1 cellular context compared by ENCODE assay signal in the genomic region with DNA sequence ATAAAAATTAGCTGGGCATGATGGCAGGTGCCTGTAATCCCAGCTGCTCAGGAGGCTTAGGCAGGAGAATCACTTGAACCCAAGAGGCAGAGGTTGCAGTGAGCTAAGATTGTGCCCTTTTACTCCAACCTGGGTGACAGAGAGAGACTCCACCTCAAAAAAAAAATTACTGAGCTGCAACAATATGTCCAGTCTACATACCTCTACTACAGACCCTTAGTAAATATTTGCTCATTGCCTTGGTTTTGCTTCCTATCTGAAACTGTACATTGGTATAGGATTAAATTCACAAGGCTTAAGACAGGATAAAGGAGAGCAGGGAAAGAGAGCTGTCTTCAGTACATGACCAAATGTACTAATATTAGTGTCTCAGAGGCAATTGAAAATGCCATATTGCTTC.
TF ChIP-seq lines count a peak whose summit lies in the region.

No MANE protein-coding gene starts in this region.

TF ChIP-seq in HepG2, 621 proteins besides CTCF, POLR2A, EP300 and RAD21 (continued from another document and continues in another):
- TF ChIP-seq, protein P1, sequence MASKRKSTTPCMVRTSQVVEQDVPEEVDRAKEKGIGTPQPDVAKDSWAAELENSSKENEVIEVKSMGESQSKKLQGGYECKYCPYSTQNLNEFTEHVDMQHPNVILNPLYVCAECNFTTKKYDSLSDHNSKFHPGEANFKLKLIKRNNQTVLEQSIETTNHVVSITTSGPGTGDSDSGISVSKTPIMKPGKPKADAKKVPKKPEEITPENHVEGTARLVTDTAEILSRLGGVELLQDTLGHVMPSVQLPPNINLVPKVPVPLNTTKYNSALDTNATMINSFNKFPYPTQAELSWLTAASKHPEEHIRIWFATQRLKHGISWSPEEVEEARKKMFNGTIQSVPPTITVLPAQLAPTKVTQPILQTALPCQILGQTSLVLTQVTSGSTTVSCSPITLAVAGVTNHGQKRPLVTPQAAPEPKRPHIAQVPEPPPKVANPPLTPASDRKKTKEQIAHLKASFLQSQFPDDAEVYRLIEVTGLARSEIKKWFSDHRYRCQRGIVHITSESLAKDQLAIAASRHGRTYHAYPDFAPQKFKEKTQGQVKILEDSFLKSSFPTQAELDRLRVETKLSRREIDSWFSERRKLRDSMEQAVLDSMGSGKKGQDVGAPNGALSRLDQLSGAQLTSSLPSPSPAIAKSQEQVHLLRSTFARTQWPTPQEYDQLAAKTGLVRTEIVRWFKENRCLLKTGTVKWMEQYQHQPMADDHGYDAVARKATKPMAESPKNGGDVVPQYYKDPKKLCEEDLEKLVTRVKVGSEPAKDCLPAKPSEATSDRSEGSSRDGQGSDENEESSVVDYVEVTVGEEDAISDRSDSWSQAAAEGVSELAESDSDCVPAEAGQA (IDR thresholded peaks at IDR 0.05; ENCODE audit: low read depth): no peak
- TF ChIP-seq, protein P1 (CRISPR knock-in tag; IDR thresholded peaks at IDR 0.05; ENCODE audit: borderline replicate concordance): no peak
- no peak for TF ChIP-seq ZNF230 (CRISPR knock-in tag; IDR thresholded peaks at IDR 0.05)
- TF ChIP-seq SAP130 (CRISPR knock-in tag; IDR thresholded peaks at IDR 0.05; ENCODE audit: low read depth): 0 out of 2 replicates have a peak, but pooled peaks have one; percentile 24
- no peak for TF ChIP-seq EED (CRISPR knock-in tag; IDR thresholded peaks at IDR 0.05)
- no peak for TF ChIP-seq ZNF552 (CRISPR knock-in tag; IDR thresholded peaks at IDR 0.05; ENCODE audit: borderline replicate concordance)
- no peak for TF ChIP-seq ZSCAN29 (CRISPR knock-in tag; conservative IDR thresholded peaks at IDR 0.05)
- TF ChIP-seq KLF12 (CRISPR knock-in tag; IDR thresholded peaks at IDR 0.05; ENCODE audit: borderline replicate concordance): no peak
- TF ChIP-seq RBAK (CRISPR knock-in tag; IDR thresholded peaks at IDR 0.05): no peak
- TF ChIP-seq, protein P2, sequence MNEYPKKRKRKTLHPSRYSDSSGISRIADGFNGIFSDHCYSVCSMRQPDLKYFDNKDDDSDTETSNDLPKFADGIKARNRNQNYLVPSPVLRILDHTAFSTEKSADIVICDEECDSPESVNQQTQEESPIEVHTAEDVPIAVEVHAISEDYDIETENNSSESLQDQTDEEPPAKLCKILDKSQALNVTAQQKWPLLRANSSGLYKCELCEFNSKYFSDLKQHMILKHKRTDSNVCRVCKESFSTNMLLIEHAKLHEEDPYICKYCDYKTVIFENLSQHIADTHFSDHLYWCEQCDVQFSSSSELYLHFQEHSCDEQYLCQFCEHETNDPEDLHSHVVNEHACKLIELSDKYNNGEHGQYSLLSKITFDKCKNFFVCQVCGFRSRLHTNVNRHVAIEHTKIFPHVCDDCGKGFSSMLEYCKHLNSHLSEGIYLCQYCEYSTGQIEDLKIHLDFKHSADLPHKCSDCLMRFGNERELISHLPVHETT (CRISPR knock-in tag; conservative IDR thresholded peaks at IDR 0.05): no peak
- TF ChIP-seq FOXA3 (CRISPR knock-in tag; IDR thresholded peaks at IDR 0.05): peak; percentile 62
- no peak for TF ChIP-seq SNAPC2 (CRISPR knock-in tag; IDR thresholded peaks at IDR 0.05)
- TF ChIP-seq SIX4 (CRISPR knock-in tag; IDR thresholded peaks at IDR 0.05): no peak
- no peak for TF ChIP-seq HES4 (CRISPR knock-in tag; IDR thresholded peaks at IDR 0.05; ENCODE audit: borderline replicate concordance)
- TF ChIP-seq RBM22 (optimal IDR thresholded peaks at IDR 0.05; ENCODE audit: low read length): no peak
- TF ChIP-seq SNAI1 (CRISPR knock-in tag; IDR thresholded peaks at IDR 0.05; ENCODE audit: borderline replicate concordance): no peak
- TF ChIP-seq, protein P3, sequence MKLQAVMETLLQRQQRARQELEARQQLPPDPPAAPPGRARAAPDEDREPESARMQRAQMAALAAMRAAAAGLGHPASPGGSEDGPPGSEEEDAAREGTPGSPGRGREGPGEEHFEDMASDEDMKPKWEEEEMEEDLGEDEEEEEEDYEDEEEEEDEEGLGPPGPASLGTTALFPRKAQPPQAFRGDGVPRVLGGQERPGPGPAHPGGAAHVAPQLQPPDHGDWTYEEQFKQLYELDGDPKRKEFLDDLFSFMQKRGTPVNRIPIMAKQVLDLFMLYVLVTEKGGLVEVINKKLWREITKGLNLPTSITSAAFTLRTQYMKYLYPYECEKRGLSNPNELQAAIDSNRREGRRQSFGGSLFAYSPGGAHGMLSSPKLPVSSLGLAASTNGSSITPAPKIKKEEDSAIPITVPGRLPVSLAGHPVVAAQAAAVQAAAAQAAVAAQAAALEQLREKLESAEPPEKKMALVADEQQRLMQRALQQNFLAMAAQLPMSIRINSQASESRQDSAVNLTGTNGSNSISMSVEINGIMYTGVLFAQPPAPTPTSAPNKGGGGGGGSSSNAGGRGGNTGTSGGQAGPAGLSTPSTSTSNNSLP (IDR thresholded peaks at IDR 0.05; ENCODE audit: low read depth, low read length): no peak
- TF ChIP-seq, protein P4, sequence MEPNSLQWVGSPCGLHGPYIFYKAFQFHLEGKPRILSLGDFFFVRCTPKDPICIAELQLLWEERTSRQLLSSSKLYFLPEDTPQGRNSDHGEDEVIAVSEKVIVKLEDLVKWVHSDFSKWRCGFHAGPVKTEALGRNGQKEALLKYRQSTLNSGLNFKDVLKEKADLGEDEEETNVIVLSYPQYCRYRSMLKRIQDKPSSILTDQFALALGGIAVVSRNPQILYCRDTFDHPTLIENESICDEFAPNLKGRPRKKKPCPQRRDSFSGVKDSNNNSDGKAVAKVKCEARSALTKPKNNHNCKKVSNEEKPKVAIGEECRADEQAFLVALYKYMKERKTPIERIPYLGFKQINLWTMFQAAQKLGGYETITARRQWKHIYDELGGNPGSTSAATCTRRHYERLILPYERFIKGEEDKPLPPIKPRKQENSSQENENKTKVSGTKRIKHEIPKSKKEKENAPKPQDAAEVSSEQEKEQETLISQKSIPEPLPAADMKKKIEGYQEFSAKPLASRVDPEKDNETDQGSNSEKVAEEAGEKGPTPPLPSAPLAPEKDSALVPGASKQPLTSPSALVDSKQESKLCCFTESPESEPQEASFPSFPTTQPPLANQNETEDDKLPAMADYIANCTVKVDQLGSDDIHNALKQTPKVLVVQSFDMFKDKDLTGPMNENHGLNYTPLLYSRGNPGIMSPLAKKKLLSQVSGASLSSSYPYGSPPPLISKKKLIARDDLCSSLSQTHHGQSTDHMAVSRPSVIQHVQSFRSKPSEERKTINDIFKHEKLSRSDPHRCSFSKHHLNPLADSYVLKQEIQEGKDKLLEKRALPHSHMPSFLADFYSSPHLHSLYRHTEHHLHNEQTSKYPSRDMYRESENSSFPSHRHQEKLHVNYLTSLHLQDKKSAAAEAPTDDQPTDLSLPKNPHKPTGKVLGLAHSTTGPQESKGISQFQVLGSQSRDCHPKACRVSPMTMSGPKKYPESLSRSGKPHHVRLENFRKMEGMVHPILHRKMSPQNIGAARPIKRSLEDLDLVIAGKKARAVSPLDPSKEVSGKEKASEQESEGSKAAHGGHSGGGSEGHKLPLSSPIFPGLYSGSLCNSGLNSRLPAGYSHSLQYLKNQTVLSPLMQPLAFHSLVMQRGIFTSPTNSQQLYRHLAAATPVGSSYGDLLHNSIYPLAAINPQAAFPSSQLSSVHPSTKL (CRISPR knock-in tag; IDR thresholded peaks at IDR 0.05): peak; percentile 65
- TF ChIP-seq, protein P5, sequence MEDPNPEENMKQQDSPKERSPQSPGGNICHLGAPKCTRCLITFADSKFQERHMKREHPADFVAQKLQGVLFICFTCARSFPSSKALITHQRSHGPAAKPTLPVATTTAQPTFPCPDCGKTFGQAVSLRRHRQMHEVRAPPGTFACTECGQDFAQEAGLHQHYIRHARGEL (CRISPR knock-in tag; IDR thresholded peaks at IDR 0.05): no peak
- TF ChIP-seq ZNF550 (CRISPR knock-in tag; IDR thresholded peaks at IDR 0.05; ENCODE audit: borderline replicate concordance): no peak
- peak; percentile 41; the same call in 1 of the 2 replicates for TF ChIP-seq GATAD2A (CRISPR knock-in tag; IDR thresholded peaks at IDR 0.05)
- TF ChIP-seq, protein P6, sequence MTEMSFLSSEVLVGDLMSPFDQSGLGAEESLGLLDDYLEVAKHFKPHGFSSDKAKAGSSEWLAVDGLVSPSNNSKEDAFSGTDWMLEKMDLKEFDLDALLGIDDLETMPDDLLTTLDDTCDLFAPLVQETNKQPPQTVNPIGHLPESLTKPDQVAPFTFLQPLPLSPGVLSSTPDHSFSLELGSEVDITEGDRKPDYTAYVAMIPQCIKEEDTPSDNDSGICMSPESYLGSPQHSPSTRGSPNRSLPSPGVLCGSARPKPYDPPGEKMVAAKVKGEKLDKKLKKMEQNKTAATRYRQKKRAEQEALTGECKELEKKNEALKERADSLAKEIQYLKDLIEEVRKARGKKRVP (CRISPR knock-in tag; IDR thresholded peaks at IDR 0.05): no peak
- TF ChIP-seq, protein P7, sequence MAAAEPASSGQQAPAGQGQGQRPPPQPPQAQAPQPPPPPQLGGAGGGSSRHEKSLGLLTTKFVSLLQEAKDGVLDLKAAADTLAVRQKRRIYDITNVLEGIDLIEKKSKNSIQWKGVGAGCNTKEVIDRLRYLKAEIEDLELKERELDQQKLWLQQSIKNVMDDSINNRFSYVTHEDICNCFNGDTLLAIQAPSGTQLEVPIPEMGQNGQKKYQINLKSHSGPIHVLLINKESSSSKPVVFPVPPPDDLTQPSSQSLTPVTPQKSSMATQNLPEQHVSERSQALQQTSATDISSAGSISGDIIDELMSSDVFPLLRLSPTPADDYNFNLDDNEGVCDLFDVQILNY (CRISPR knock-in tag; conservative IDR thresholded peaks at IDR 0.05): no peak
- TF ChIP-seq GFI1 (CRISPR knock-in tag; IDR thresholded peaks at IDR 0.05; ENCODE audit: borderline replicate concordance): no peak
- no peak for TF ChIP-seq HOXA9 (CRISPR knock-in tag; IDR thresholded peaks at IDR 0.05; ENCODE audit: borderline replicate concordance)
- no peak for TF ChIP-seq HDAC1 (CRISPR knock-in tag; IDR thresholded peaks at IDR 0.05)
- TF ChIP-seq ZNF34 (CRISPR knock-in tag; IDR thresholded peaks at IDR 0.05; ENCODE audit: borderline replicate concordance): no peak
- TF ChIP-seq MIER2 (CRISPR knock-in tag; IDR thresholded peaks at IDR 0.05): no peak
- TF ChIP-seq, protein P8, sequence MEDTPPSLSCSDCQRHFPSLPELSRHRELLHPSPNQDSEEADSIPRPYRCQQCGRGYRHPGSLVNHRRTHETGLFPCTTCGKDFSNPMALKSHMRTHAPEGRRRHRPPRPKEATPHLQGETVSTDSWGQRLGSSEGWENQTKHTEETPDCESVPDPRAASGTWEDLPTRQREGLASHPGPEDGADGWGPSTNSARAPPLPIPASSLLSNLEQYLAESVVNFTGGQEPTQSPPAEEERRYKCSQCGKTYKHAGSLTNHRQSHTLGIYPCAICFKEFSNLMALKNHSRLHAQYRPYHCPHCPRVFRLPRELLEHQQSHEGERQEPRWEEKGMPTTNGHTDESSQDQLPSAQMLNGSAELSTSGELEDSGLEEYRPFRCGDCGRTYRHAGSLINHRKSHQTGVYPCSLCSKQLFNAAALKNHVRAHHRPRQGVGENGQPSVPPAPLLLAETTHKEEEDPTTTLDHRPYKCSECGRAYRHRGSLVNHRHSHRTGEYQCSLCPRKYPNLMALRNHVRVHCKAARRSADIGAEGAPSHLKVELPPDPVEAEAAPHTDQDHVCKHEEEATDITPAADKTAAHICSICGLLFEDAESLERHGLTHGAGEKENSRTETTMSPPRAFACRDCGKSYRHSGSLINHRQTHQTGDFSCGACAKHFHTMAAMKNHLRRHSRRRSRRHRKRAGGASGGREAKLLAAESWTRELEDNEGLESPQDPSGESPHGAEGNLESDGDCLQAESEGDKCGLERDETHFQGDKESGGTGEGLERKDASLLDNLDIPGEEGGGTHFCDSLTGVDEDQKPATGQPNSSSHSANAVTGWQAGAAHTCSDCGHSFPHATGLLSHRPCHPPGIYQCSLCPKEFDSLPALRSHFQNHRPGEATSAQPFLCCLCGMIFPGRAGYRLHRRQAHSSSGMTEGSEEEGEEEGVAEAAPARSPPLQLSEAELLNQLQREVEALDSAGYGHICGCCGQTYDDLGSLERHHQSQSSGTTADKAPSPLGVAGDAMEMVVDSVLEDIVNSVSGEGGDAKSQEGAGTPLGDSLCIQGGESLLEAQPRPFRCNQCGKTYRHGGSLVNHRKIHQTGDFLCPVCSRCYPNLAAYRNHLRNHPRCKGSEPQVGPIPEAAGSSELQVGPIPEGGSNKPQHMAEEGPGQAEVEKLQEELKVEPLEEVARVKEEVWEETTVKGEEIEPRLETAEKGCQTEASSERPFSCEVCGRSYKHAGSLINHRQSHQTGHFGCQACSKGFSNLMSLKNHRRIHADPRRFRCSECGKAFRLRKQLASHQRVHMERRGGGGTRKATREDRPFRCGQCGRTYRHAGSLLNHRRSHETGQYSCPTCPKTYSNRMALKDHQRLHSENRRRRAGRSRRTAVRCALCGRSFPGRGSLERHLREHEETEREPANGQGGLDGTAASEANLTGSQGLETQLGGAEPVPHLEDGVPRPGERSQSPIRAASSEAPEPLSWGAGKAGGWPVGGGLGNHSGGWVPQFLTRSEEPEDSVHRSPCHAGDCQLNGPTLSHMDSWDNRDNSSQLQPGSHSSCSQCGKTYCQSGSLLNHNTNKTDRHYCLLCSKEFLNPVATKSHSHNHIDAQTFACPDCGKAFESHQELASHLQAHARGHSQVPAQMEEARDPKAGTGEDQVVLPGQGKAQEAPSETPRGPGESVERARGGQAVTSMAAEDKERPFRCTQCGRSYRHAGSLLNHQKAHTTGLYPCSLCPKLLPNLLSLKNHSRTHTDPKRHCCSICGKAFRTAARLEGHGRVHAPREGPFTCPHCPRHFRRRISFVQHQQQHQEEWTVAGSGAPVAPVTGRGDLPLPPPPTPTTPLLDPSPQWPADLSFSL (CRISPR knock-in tag; IDR thresholded peaks at IDR 0.05): no peak
- TF ChIP-seq NFKB2 (CRISPR knock-in tag; IDR thresholded peaks at IDR 0.05; ENCODE audit: borderline replicate concordance): no peak
- TF ChIP-seq SOX13 (IDR thresholded peaks at IDR 0.05): no peak
- TF ChIP-seq SOX13 (CRISPR knock-in tag; conservative IDR thresholded peaks at IDR 0.05 in 1 of 2, IDR thresholded peaks at IDR 0.05 in 1 of 2): peak in 1 of 2 experiments; percentile 57; a peak in 1 of 4 replicates
- TF ChIP-seq ZNF484 (CRISPR knock-in tag; IDR thresholded peaks at IDR 0.05; ENCODE audit: borderline replicate concordance, low read depth): no peak
- TF ChIP-seq PHF20 (CRISPR knock-in tag; IDR thresholded peaks at IDR 0.05): no peak
